In the genomic region with DNA sequence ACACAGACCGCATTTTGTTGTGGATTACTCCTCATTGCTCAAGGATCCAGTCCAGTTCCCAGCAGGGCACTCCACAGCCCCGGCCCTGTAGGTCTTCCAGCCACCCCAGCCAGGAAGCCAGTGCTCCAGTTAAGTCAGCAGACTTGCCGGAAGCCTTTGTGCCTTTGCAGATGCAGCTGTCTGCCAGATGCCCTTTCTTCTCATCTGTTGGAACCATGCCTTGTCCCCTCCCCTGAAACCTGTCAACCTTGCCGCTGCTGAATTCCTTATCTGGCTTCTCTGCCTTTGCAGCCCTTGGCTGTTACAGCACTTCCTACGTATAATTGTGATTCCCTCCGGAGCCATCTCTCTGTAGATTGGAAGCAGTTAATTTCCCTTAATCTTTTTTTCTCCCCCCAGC, we compare ENCODE assay signal across 12 cellular contexts. TPM values are rescaled to one million over a fixed set of nuclear protein-coding genes. Genes with fewer than 3 reads are reported as not detected.
DNase-seq lines count a peak whose midpoint lies in the region; FAIRE-seq and TF ChIP-seq lines count a peak whose summit lies in the region.
"Had no signal": no experiment of that assay in that cellular context is flagged by ENCODE, and none has a peak within 500 bp of the region (broad histone marks: within the 10 kb centered on the region; RNA-seq: fewer than 3 reads in every experiment).

No MANE protein-coding gene starts in this region.

- peaks cover 66% of the 10 kb centered on the region for H3K36me3 Mint-ChIP-seq in nephron (ENCODE audit: low read depth)

- no peak for FAIRE-seq in frontal cortex (lab: Jason Lieb, UNC)
- FAIRE-seq: G401.6 had no signal

- TF ChIP-seq CTCF in nephron (IDR thresholded peaks at IDR 0.05; ENCODE audit: unreplicated experiment in 3 of 3) = no peak

- H3K27ac Mint-ChIP-seq in nephron = peak overlapping the region; percentile 56 to 89 (median 84)

- H3K27me3 Mint-ChIP-seq in nephron (ENCODE audit: low read depth) = no peaks in the 10 kb centered on the region

- DNase-seq in DMS 273 (lab: John Stamatoyannopoulos, UW; ENCODE audit: unreplicated experiment) = peak; percentile 88
- DNase-seq in NCI-H2227 treated with DMSO at 0.1 percent for 48 hours (lab: John Stamatoyannopoulos, UW) = peak; percentile 33
- peak; percentile 36 for DNase-seq in epidermal melanocyte (ENCODE audit: insufficient read length, low spot score)
- DNase-seq in frontal cortex (ENCODE audit: low spot score in 2 of 2) = no peak
- DNase-seq in cerebellar nuclear complex (lab: John Stamatoyannopoulos, UW) = no peak
- DNase-seq in DMS53 (lab: John Stamatoyannopoulos, UW) = no peak
- DNase-seq in GM19238 (ENCODE audit: insufficient read length, low spot score) = no peak
- DNase-seq: activated CD4-positive, CD25-positive, alpha-beta regulatory T cell treated with anti-CD3 and anti-CD28 coated beads, Interleukin-2, amount 50 U/mL, for 72 hours; lower lobe of right lung; NCI-H774 had no signal

- H3K4me1 Mint-ChIP-seq in nephron = peaks cover 31% of the 10 kb centered on the region

- peak overlapping the region in 1 of 3 experiments; percentile 9 for H3K4me3 Mint-ChIP-seq in nephron

- H3K9me3 Mint-ChIP-seq in nephron = no peaks in the 10 kb centered on the region

RNA-seq across cellular contexts. Expression of a gene that starts 28.4 kb away (rescaled TPM):
- 17.1 TPM for total RNA-seq in frontal cortex

Comparison
In these comparisons a context has a peak if more than half of its experiments do, and no peak if none do; other contexts are left out.
1. DNase-seq: peak in DMS 273 (single experiment), NCI-H2227 treated with DMSO at 0.1 percent for 48 hours (single experiment) and epidermal melanocyte (single experiment); none in frontal cortex (0 of 2), cerebellar nuclear complex (0 of 2), DMS53 (single experiment) and GM19238 (single experiment).